ENCODE assay signal across 1 cellular context in genomic region chr17:40122944-40123810, GRCh38.
TF ChIP-seq lines count a peak whose summit lies in the region.

No MANE protein-coding gene starts in this region.

TF ChIP-seq in HepG2, 621 proteins besides CTCF, POLR2A, EP300 and RAD21 (continues in another document):
- TF ChIP-seq ZNF724P (CRISPR knock-in tag; IDR thresholded peaks at IDR 0.05; ENCODE audit: borderline replicate concordance) (peak; percentile 84; the same call in 1 of the 2 replicates), RXRA (CRISPR knock-in tag; IDR thresholded peaks at IDR 0.05) (no peak), ZNF414 (CRISPR knock-in tag; IDR thresholded peaks at IDR 0.05) (0 out of 2 replicates have a peak, but pooled peaks have one; percentile 56), TOPORS (CRISPR knock-in tag; IDR thresholded peaks at IDR 0.05) (0 out of 2 replicates have a peak, but pooled peaks have one; percentile 16), TBX3 (IDR thresholded peaks at IDR 0.05; ENCODE audit: borderline replicate concordance) (peak; percentile 51; the same call in 1 of the 2 replicates), CBX1 (IDR thresholded peaks at IDR 0.05; ENCODE audit: low read depth) (peak; percentile 30), DNMT3B (CRISPR knock-in tag; conservative IDR thresholded peaks at IDR 0.05) (no peak), NR2F2 (IDR thresholded peaks at IDR 0.05; ENCODE audit: borderline replicate concordance, low read depth) (peak; percentile 67), ASH2L (IDR thresholded peaks at IDR 0.05; ENCODE audit: insufficient read length, low read depth, low read length) (peak; percentile 86), ZNF607 (CRISPR knock-in tag; IDR thresholded peaks at IDR 0.05; ENCODE audit: borderline replicate concordance) (0 out of 2 replicates have a peak, but pooled peaks have one; percentile 35), NR2C2 (CRISPR knock-in tag; IDR thresholded peaks at IDR 0.05; ENCODE audit: borderline replicate concordance) (peak; percentile 85), FOSL2 (CRISPR knock-in tag; IDR thresholded peaks at IDR 0.05) (no peak), ZFP91 (CRISPR knock-in tag; IDR thresholded peaks at IDR 0.05; ENCODE audit: borderline replicate concordance) (peak; percentile 100), RBM39 (IDR thresholded peaks at IDR 0.05; ENCODE audit: low read depth, low read length, poor library complexity, severe bottlenecking) (peak; percentile 90), ZUFSP (CRISPR knock-in tag; IDR thresholded peaks at IDR 0.05; ENCODE audit: borderline replicate concordance) (no peak), MAZ (IDR thresholded peaks at IDR 0.05; ENCODE audit: borderline replicate concordance, low read depth, low read length) (peak; percentile 62; the same call in 1 of the 2 replicates), MAZ (CRISPR knock-in tag; IDR thresholded peaks at IDR 0.05; ENCODE audit: low read depth) (no peak), ARID4A (CRISPR knock-in tag; IDR thresholded peaks at IDR 0.05; ENCODE audit: borderline replicate concordance) (peak; percentile 64), MEF2D (CRISPR knock-in tag; IDR thresholded peaks at IDR 0.05) (peak; percentile 57), CREB1 (IDR thresholded peaks at IDR 0.05) (peak; percentile 12; the same call in 1 of the 2 replicates), CREB1 (CRISPR knock-in tag; IDR thresholded peaks at IDR 0.05) (peak; percentile 59), ZNF142 (CRISPR knock-in tag; IDR thresholded peaks at IDR 0.05) (0 out of 2 replicates have a peak, but pooled peaks have one; percentile 54), NR2F1 (CRISPR knock-in tag; IDR thresholded peaks at IDR 0.05) (peak in 1 of 2 experiments; percentile 85; a peak in 2 of 4 replicates), RBFOX2 (IDR thresholded peaks at IDR 0.05; ENCODE audit: low read depth, low read length) (peak; percentile 54), AGO1 (IDR thresholded peaks at IDR 0.05; ENCODE audit: low read depth, low read length, poor library complexity, severe bottlenecking) (peak; percentile 50), HIC2 (CRISPR knock-in tag; IDR thresholded peaks at IDR 0.05; ENCODE audit: low read depth) (no peak), REPIN1 (CRISPR knock-in tag; IDR thresholded peaks at IDR 0.05; ENCODE audit: borderline replicate concordance, low read depth) (peak; percentile 56; the same call in 1 of the 2 replicates), XRCC5 (optimal IDR thresholded peaks at IDR 0.05; ENCODE audit: low read length) (peak; percentile 56), ZNF670 (CRISPR knock-in tag; IDR thresholded peaks at IDR 0.05; ENCODE audit: borderline replicate concordance) (0 out of 2 replicates have a peak, but pooled peaks have one; percentile 69), MTERF4 (CRISPR knock-in tag; IDR thresholded peaks at IDR 0.05) (peak; percentile 66; the same call in 1 of the 2 replicates), ZC3H13 (CRISPR knock-in tag; IDR thresholded peaks at IDR 0.05) (no peak; the same call in none of the 2 replicates), ZNF574 (CRISPR knock-in tag; IDR thresholded peaks at IDR 0.05) (peak; percentile 19; the same call in 1 of the 2 replicates), ZNF562 (CRISPR knock-in tag; IDR thresholded peaks at IDR 0.05; ENCODE audit: borderline replicate concordance) (no peak), ARNT (IDR thresholded peaks at IDR 0.05) (no peak)
